ENCODE assay signal across 1 cellular context in the genomic region with DNA sequence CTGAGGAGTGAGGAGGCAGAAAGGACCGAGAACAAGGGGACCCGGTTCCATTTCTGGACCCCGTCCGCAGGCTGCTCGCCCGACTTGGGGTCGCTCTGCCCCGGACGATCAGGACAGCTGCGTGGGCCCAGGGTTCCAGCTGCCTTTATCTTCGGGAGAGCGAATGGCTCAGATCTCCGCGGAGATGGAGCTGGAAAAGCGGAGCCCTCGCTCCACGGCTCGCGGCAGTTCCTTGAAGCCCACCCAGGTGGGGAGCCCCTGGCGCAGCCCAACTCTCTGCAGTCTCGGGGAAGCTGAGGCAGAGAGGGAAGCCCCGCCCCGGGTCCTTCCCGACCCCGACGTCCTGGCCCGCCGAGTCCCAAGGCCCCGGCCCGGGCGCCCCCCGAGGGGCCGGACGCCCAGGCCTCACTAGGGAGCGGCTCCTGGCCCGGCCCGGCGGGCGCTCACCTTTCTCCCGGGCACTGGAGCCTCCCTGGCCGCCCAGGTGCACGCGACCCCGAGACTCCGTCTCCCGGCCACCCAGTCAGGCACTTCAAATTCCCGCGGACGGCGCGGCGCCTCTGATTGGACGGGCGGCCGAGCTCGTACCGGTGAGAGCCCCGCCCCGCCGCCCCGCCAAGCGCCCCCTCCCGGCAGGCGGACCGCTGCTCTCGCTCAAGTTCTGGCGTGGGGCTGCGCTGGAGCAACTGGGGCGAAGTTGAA.
TF ChIP-seq lines count a peak whose summit lies in the region.

No MANE protein-coding gene starts in this region.

TF ChIP-seq in SK-N-SH treated with all-trans-retinoic acid at 6 μM for 48 hours, 23 proteins besides CTCF, POLR2A, EP300 and RAD21 (continued from another document):
- TF ChIP-seq CREB5 (CRISPR knock-in tag; IDR thresholded peaks at IDR 0.05; ENCODE audit: low read depth) = no peak
- TF ChIP-seq ZNF70 (CRISPR knock-in tag; IDR thresholded peaks at IDR 0.05) = no peak
